ENCODE assay signal across 11 cellular contexts in the genomic region with DNA sequence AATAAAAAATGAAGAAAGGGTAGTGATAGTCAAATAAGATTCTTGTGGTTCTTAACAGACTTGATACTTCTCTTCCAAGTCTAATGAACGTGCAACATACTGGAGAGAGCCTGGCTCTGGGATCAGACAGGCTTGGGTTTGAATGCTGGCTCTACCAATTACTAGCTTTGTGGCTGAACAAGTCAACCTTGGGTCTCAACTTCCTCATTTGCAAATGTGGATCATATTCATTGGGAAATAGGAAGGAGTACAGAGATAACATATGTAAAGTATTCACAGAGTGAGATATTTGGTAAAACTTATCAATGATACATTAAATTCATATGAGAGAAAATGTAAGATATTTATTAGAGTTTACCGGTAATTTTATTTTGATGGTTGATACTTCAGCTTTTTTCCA. TPM values are rescaled to one million over a fixed set of nuclear protein-coding genes. Genes with fewer than 3 reads are reported as not detected.
DNase-seq lines count a peak whose midpoint lies in the region; ATAC-seq and TF ChIP-seq lines count a peak whose summit lies in the region.
"Had no signal": no experiment of that assay in that cellular context is flagged by ENCODE, and none has a peak within 500 bp of the region (broad histone marks: within the 10 kb centered on the region; RNA-seq: fewer than 3 reads in every experiment).

No MANE protein-coding gene starts in this region.

- H3K27me3 Mint-ChIP-seq in activated T-cell treated with anti-CD3 and anti-CD28 coated beads, Interleukin-2, amount 50 U/mL, for 4 hours (ENCODE audit: low read depth) = peaks cover 2% of the 10 kb centered on the region
- H3K27me3 Mint-ChIP-seq in central memory CD8-positive, alpha-beta T cell = no peaks in the 10 kb centered on the region

- no peak for DNase-seq in activated T-cell treated with anti-CD3 and anti-CD28 coated beads, Interleukin-2, amount 50 U/mL, for 4 hours
- DNase-seq in activated T-cell treated with anti-CD3 and anti-CD28 coated beads for 4 hours = no peak
- DNase-seq in OCI-M1 (lab: John Stamatoyannopoulos, UW) = peak; percentile 87
- DNase-seq in central memory CD8-positive, alpha-beta T cell (ENCODE audit: low spot score in 2 of 2) = no peak
- DNase-seq in stomach = no peak
- DNase-seq in activated CD4-positive, CD25-positive, alpha-beta regulatory T cell (lab: John Stamatoyannopoulos, UW) = no peak
- DNase-seq in HuH-7 (ENCODE audit: low spot score) = no peak
- DNase-seq in T1000 (lab: John Stamatoyannopoulos, UW) = no peak
- DNase-seq: activated CD4-positive, CD25-positive, alpha-beta regulatory T cell treated with anti-CD3 and anti-CD28 coated beads, Interleukin-2, amount 50 U/mL, for 72 hours; NCI-H2227 treated with DMSO at 0.1 percent for 48 hours had no signal

- H3K4me1 ChIP-seq in stomach = peaks cover 6 to 69% (median 36%) of the 10 kb centered on the region in 4 donors

- H3K4me3 ChIP-seq in stomach = peak overlapping the region in 3 of 4 donors; percentile 78 to 93 (median 88)

- 44 to 70% (median 52%) methylated on average over 2 of the region's 2 CpGs for WGBS in stomach, 5 donors

- no peak for TF ChIP-seq CTCF in stomach (IDR thresholded peaks at IDR 0.05)

- peak overlapping the region; percentile 68 to 99 (median 97) for H3K27ac ChIP-seq in stomach

- H3K9me3 ChIP-seq in stomach = no peaks in the 10 kb centered on the region

- no peak for TF ChIP-seq POLR2A in stomach (IDR thresholded peaks at IDR 0.05)

- H3K27me3 ChIP-seq in stomach = no peaks in the 10 kb centered on the region

- no peak for TF ChIP-seq EP300 in stomach (IDR thresholded peaks at IDR 0.05)

- H3K9me3 Mint-ChIP-seq in activated T-cell treated with anti-CD3 and anti-CD28 coated beads, Interleukin-2, amount 50 U/mL, for 4 hours = no peaks in the 10 kb centered on the region
- no peaks in the 10 kb centered on the region for H3K9me3 Mint-ChIP-seq in central memory CD8-positive, alpha-beta T cell

- H3K4me1 Mint-ChIP-seq in activated T-cell treated with anti-CD3 and anti-CD28 coated beads, Interleukin-2, amount 50 U/mL, for 4 hours (ENCODE audit: low read depth) = peaks cover 53% of the 10 kb centered on the region
- peaks cover 29% of the 10 kb centered on the region for H3K4me1 Mint-ChIP-seq in central memory CD8-positive, alpha-beta T cell

- peaks cover 5% of the 10 kb centered on the region for H3K36me3 Mint-ChIP-seq in activated T-cell treated with anti-CD3 and anti-CD28 coated beads, Interleukin-2, amount 50 U/mL, for 4 hours (ENCODE audit: insufficient read depth)
- H3K36me3 Mint-ChIP-seq in central memory CD8-positive, alpha-beta T cell (ENCODE audit: insufficient read depth) = peaks cover 26% of the 10 kb centered on the region

- H3K27ac Mint-ChIP-seq in central memory CD8-positive, alpha-beta T cell (ENCODE audit: low read depth) = no peak overlapping the region

- intact Hi-C loops in stomach (cut with DNase I; ENCODE audit: low total_unique reads) = no loop called here

- ATAC-seq in activated T-cell treated with anti-CD3 and anti-CD28 coated beads, Interleukin-2, amount 50 U/mL, for 4 hours = no peak
- no peak for ATAC-seq in central memory CD8-positive, alpha-beta T cell (replicated peaks; ENCODE audit: extremely low read depth, poor library complexity, severe bottlenecking)
- ATAC-seq: HCT116 had no signal

- peak overlapping the region; percentile 94 for H3K4me3 Mint-ChIP-seq in activated T-cell treated with anti-CD3 and anti-CD28 coated beads, Interleukin-2, amount 50 U/mL, for 4 hours
- H3K4me3 Mint-ChIP-seq in central memory CD8-positive, alpha-beta T cell = peak overlapping the region; percentile 92

- no peaks in the 10 kb centered on the region for H3K36me3 ChIP-seq in stomach

RNA-seq across cellular contexts. Expression of a gene that starts 2.0 kb away (rescaled TPM):
- 10 to 100 TPM; 18.0 to 20.4 (median 19.1) TPM for total RNA-seq in activated T-cell treated with anti-CD3 and anti-CD28 coated beads, Interleukin-2, amount 50 U/mL, for 4 hours
- 100 to 1,000 TPM in 1 of 5 donors, 10 to 100 TPM in 4; 21.4 to 144 (median 51.9) TPM for total RNA-seq in stomach
- polyA plus RNA-seq in stomach = 10 to 100 TPM in 2 of 3 donors, 1 to 10 TPM in 1; 8.1 to 11.9 (median 10.6) TPM
